1 cellular context compared by ENCODE assay signal in genomic region chr11:126061707-126062678, GRCh38.
TF ChIP-seq lines count a peak whose summit lies in the region.

No MANE protein-coding gene starts in this region.

TF ChIP-seq in HepG2, 621 proteins besides CTCF, POLR2A, EP300 and RAD21 (continued from another document):
- TF ChIP-seq ZHX2 (IDR thresholded peaks at IDR 0.05; ENCODE audit: low read depth) (no peak), ZHX2 (CRISPR knock-in tag; IDR thresholded peaks at IDR 0.05; ENCODE audit: borderline replicate concordance) (no peak), KDM5A (IDR thresholded peaks at IDR 0.05; ENCODE audit: borderline replicate concordance, low read length) (0 out of 2 replicates have a peak, but pooled peaks have one; percentile 7), ZNF761 (CRISPR knock-in tag; conservative IDR thresholded peaks at IDR 0.05) (peak; percentile 10; the same call in 1 of the 2 replicates), ATM (IDR thresholded peaks at IDR 0.05; ENCODE audit: borderline replicate concordance) (no peak), AGO2 (optimal IDR thresholded peaks at IDR 0.05; ENCODE audit: low read depth, low read length) (peak; percentile 18), THAP8 (CRISPR knock-in tag; IDR thresholded peaks at IDR 0.05; ENCODE audit: borderline replicate concordance) (no peak), SOX6 (IDR thresholded peaks at IDR 0.05) (no peak), SOX6 (CRISPR knock-in tag; IDR thresholded peaks at IDR 0.05) (peak; percentile 8; the same call in 1 of the 2 replicates), KLF11 (CRISPR knock-in tag; IDR thresholded peaks at IDR 0.05) (peak; percentile 55; the same call in 1 of the 2 replicates), KDM3A (CRISPR knock-in tag; IDR thresholded peaks at IDR 0.05; ENCODE audit: low read depth) (no peak), BATF2 (CRISPR knock-in tag; IDR thresholded peaks at IDR 0.05) (0 out of 2 replicates have a peak, but pooled peaks have one; percentile 44), FOSL2 (CRISPR knock-in tag; IDR thresholded peaks at IDR 0.05) (0 out of 2 replicates have a peak, but pooled peaks have one; percentile 10), NFE2L1 (CRISPR knock-in tag; IDR thresholded peaks at IDR 0.05; ENCODE audit: borderline replicate concordance) (no peak), ZNF740 (CRISPR knock-in tag; IDR thresholded peaks at IDR 0.05) (peak; percentile 76; the same call in 1 of the 2 replicates), HBP1 (CRISPR knock-in tag; IDR thresholded peaks at IDR 0.05; ENCODE audit: low read depth) (0 out of 2 replicates have a peak, but pooled peaks have one; percentile 5), ESRRA (CRISPR knock-in tag; IDR thresholded peaks at IDR 0.05; ENCODE audit: low read depth) (no peak), ARID2 (CRISPR knock-in tag; IDR thresholded peaks at IDR 0.05; ENCODE audit: borderline replicate concordance) (peak; percentile 33; the same call in 1 of the 2 replicates), KAT7 (CRISPR knock-in tag; IDR thresholded peaks at IDR 0.05; ENCODE audit: borderline replicate concordance) (peak; percentile 55), ZNF772 (CRISPR knock-in tag; IDR thresholded peaks at IDR 0.05) (peak; percentile 21; the same call in 1 of the 2 replicates), FOXA3 (CRISPR knock-in tag; IDR thresholded peaks at IDR 0.05) (no peak), NCOA2 (CRISPR knock-in tag; IDR thresholded peaks at IDR 0.05) (0 out of 2 replicates have a peak, but pooled peaks have one; percentile 14), DRAP1 (CRISPR knock-in tag; IDR thresholded peaks at IDR 0.05) (0 out of 2 replicates have a peak, but pooled peaks have one; percentile 10)
